8 cellular contexts compared by ENCODE assay signal in genomic region chr22:20697481-20698113, GRCh38.
DNase-seq lines count a peak whose midpoint lies in the region; TF ChIP-seq lines count a peak whose summit lies in the region.
"Not testable (repeated sequence)": the region's sequence is repeated elsewhere in the genome, so short reads cannot be mapped to it uniquely, and the experiment has no call there.

No MANE protein-coding gene starts in this region.

- H3K36me3 ChIP-seq in neural cell (ENCODE audit: insufficient read depth, low read length) = not testable (repeated sequence)

- in situ Hi-C loops in astrocyte of the spinal cord (cut with HindIII; ENCODE audit: low sequenced_read_pairs) = not testable (repeated sequence)

- not testable (repeated sequence) for H4K20me1 ChIP-seq in neural cell (ENCODE audit: insufficient read depth)

- DNase-seq in COLO668 (lab: John Stamatoyannopoulos, UW; ENCODE audit: unreplicated experiment) (peak; percentile 41), HL-60 (ENCODE audit: low read depth in 1 of 2, low spot score in 1 of 2) (peak; percentile 50 to 72), NCI-H69 (lab: John Stamatoyannopoulos, UW) (peak; percentile 64), astrocyte of the spinal cord (ENCODE audit: low read depth, low spot score) (peak; percentile 85), head of caudate nucleus (peak in 41 of 42 donors; percentile 20 to 93 (median 75))
- DNase-seq in stimulated activated CD8-positive, alpha-beta memory T cell treated with anti-CD3 and anti-CD28 coated beads, Interleukin-4, amount 100 ng/mL, for 48 hours = peak; percentile 81

- H3K27ac ChIP-seq in HL-60 (replicated peaks); neural cell (ENCODE audit: low read length): not testable (repeated sequence)

- H3K27me3 ChIP-seq in HL-60 (ENCODE audit: insufficient read depth, poor library complexity, severe bottlenecking); neural cell (ENCODE audit: insufficient read depth, low read depth, low read length): not testable (repeated sequence)

- not testable (repeated sequence) for H3K4me3 ChIP-seq in HL-60 (replicated peaks; ENCODE audit: insufficient read depth, low read length); WI38 (ENCODE audit: low read depth, low read length); astrocyte of the spinal cord (ENCODE audit: low read depth, low read length); neural cell (ENCODE audit: low read length)

- not testable (repeated sequence) for H3F3A ChIP-seq in neural cell (ENCODE audit: insufficient read depth, low read length, poor library complexity, severe bottlenecking)

- peak; percentile 74 for TF ChIP-seq RAD21 in neural cell (conservative IDR thresholded peaks at IDR 0.05)

- intact Hi-C loops in head of caudate nucleus (cut with DNase I) = not testable (repeated sequence)

- H3K4me2 ChIP-seq in neural cell (ENCODE audit: low read length) = not testable (repeated sequence)

- H3K9me2 ChIP-seq in neural cell (ENCODE audit: insufficient read depth, low read length) = not testable (repeated sequence)

- peak; percentile 7 for TF ChIP-seq CTCF in HL-60 (IDR thresholded peaks at IDR 0.05; ENCODE audit: insufficient read depth, low read length)
- peak; percentile 36 for TF ChIP-seq CTCF in WI38 (IDR thresholded peaks at IDR 0.05; ENCODE audit: low read depth, low read length)
- peak; percentile 63 for TF ChIP-seq CTCF in astrocyte of the spinal cord (IDR thresholded peaks at IDR 0.05; ENCODE audit: low read depth, low read length)
- TF ChIP-seq CTCF in neural cell (IDR thresholded peaks at IDR 0.05; ENCODE audit: poor library complexity, severe bottlenecking) = peak; percentile 74

- H3K9me3 ChIP-seq in neural cell (ENCODE audit: low read length) = not testable (repeated sequence)

- H2AFZ ChIP-seq in neural cell (ENCODE audit: low read depth, low read length) = not testable (repeated sequence)

- not testable (repeated sequence) for H3K79me2 ChIP-seq in neural cell (replicated peaks; ENCODE audit: insufficient read depth, low read length)

- not testable (repeated sequence) for H3K9ac ChIP-seq in neural cell (ENCODE audit: low read length)

- not testable (repeated sequence) for TF ChIP-seq EP300 in neural cell (conservative IDR thresholded peaks at IDR 0.05; ENCODE audit: poor library complexity, severe bottlenecking)

TF ChIP-seq in neural cell, 6 proteins besides CTCF, POLR2A, EP300 and RAD21:
- TF ChIP-seq SMC3 (conservative IDR thresholded peaks at IDR 0.05; ENCODE audit: poor library complexity) = peak; percentile 70

Comparison
In these comparisons a context has a peak if more than half of its experiments do, and no peak if none do; other contexts are left out.
1. CTCF ChIP-seq: peak in every context shown above with its lines; median percentile 74 in neural cell; 63 in astrocyte of the spinal cord; 36 in WI38; 7 in HL-60.